1 cellular context compared by ENCODE assay signal in genomic region chr6:89475634-89476033, GRCh38.
TF ChIP-seq lines count a peak whose summit lies in the region.

No MANE protein-coding gene starts in this region.

TF ChIP-seq in K562, 482 proteins besides CTCF, POLR2A, EP300 and RAD21 (continued from another document):
- no peak for TF ChIP-seq CHD7 (IDR thresholded peaks at IDR 0.05; ENCODE audit: low read depth, low read length)
